Comparison of ENCODE assay signal across 8 cellular contexts in the genomic region with DNA sequence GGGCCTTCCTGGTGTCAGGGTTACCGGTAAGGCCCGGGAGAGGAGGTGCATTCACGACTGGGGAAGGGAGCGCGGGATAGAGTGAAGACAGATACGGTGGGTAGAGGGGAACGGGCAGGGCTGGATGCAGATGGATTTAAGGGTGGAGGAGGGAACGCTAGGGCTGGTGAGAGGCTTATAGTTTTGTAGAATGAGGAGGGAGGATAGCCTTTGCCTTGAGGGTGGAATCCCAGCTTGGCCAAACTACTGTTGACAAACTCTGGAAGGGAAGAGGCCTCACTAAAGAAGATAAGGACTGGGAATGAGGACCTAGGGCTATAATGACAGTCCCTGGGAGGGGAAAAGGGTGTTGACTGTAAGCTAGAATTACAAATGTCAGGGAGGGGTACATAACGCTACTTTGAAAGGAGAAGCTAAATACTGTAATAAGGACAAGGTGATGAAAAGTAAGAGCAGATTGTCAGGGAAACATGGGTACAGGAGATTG. TPM values are rescaled to one million over a fixed set of nuclear protein-coding genes. Genes with fewer than 3 reads are reported as not detected.
DNase-seq lines count a peak whose midpoint lies in the region; ATAC-seq and TF ChIP-seq lines count a peak whose summit lies in the region.

No MANE protein-coding gene starts in this region.

- H3K4me3 ChIP-seq in OCI-LY1 (ENCODE audit: low read depth, low read length, poor library complexity, severe bottlenecking) = peak overlapping the region; percentile 97
- peak overlapping the region; percentile 69 for H3K4me3 ChIP-seq in naive thymus-derived CD4-positive, alpha-beta T cell (ENCODE audit: low read length)

- TF ChIP-seq CTCF in OCI-LY1 (IDR thresholded peaks at IDR 0.05; ENCODE audit: low read length) (no peak), GM10248 (IDR thresholded peaks at IDR 0.05; ENCODE audit: control extremely low read depth, extremely low read depth, low read depth, missing control alignments) (no peak)

- peak overlapping the region; percentile 97 to 99 for H3K27ac Mint-ChIP-seq in effector memory CD8-positive, alpha-beta T cell
- peak overlapping the region; percentile 91 to 99 (median 97) for H3K27ac Mint-ChIP-seq in naive thymus-derived CD4-positive, alpha-beta T cell

- H3K9me2 ChIP-seq in OCI-LY1 (ENCODE audit: low read depth, low read length) = no peaks in the 10 kb centered on the region

- H3K27me3 ChIP-seq in OCI-LY1 (ENCODE audit: insufficient read depth, low read length) = no peaks in the 10 kb centered on the region
- H3K27me3 ChIP-seq in naive thymus-derived CD4-positive, alpha-beta T cell (ENCODE audit: control insufficient read depth in 2 of 2, insufficient read depth in 2 of 2, low read length in 2 of 2) = no peaks in the 10 kb centered on the region

- H3K36me3 Mint-ChIP-seq in effector memory CD8-positive, alpha-beta T cell (ENCODE audit: insufficient read depth) = peaks cover 9% of the 10 kb centered on the region
- H3K36me3 Mint-ChIP-seq in naive thymus-derived CD4-positive, alpha-beta T cell = peaks cover 0 to 10% (median 0%) of the 10 kb centered on the region in 5 donors

- no peaks in the 10 kb centered on the region for H3K79me2 ChIP-seq in OCI-LY1 (ENCODE audit: insufficient read depth, low read length)

- no peak overlapping the region for H2AFZ ChIP-seq in OCI-LY1 (ENCODE audit: low read length)

- ATAC-seq in effector memory CD8-positive, alpha-beta T cell (replicated peaks) = no peak
- ATAC-seq in naive thymus-derived CD4-positive, alpha-beta T cell = no peak
- ATAC-seq in GM21786 (IDR thresholded peaks at IDR 0.05; ENCODE audit: unreplicated experiment) = no peak

- no peaks in the 10 kb centered on the region for H3K9me3 Mint-ChIP-seq in effector memory CD8-positive, alpha-beta T cell
- H3K9me3 Mint-ChIP-seq in naive thymus-derived CD4-positive, alpha-beta T cell = peaks cover 0 to 5% (median 0%) of the 10 kb centered on the region in 11 donors

- H3K36me3 ChIP-seq in OCI-LY1 (ENCODE audit: insufficient read depth, low read length) = no peaks in the 10 kb centered on the region
- peaks cover 0 to 6% (median 0%) of the 10 kb centered on the region in 3 experiments for H3K36me3 ChIP-seq in naive thymus-derived CD4-positive, alpha-beta T cell (ENCODE audit: control insufficient read depth in 2 of 3, insufficient read depth in 3 of 3, low read length in 3 of 3)

- H3K4me1 Mint-ChIP-seq in effector memory CD8-positive, alpha-beta T cell (ENCODE audit: low read depth in 2 of 2) = peaks cover 16 to 18% of the 10 kb centered on the region in 2 donors
- peaks cover 17 to 44% (median 37%) of the 10 kb centered on the region in 7 donors for H3K4me1 Mint-ChIP-seq in naive thymus-derived CD4-positive, alpha-beta T cell

- no peaks in the 10 kb centered on the region for H3F3A ChIP-seq in OCI-LY1 (ENCODE audit: insufficient read depth, low read length)

- peak overlapping the region; percentile 86 for H3K9ac ChIP-seq in OCI-LY1 (ENCODE audit: low read length)

- H3K27ac ChIP-seq in OCI-LY1 (ENCODE audit: low read depth, low read length, poor library complexity, severe bottlenecking) = no peak overlapping the region
- H3K27ac ChIP-seq in naive thymus-derived CD4-positive, alpha-beta T cell (ENCODE audit: low read depth, low read length) = peak overlapping the region; percentile 94

- no peaks in the 10 kb centered on the region for H3K9me3 ChIP-seq in OCI-LY1 (ENCODE audit: low read length)
- no peaks in the 10 kb centered on the region for H3K9me3 ChIP-seq in naive thymus-derived CD4-positive, alpha-beta T cell (ENCODE audit: control insufficient read depth in 2 of 3, low read length in 3 of 3)

- CTCF ChIA-PET in naive thymus-derived CD4-positive, alpha-beta T cell (lab: Charles Lee) = interaction anchor here (0.6 to 1.1 kb wide), 3 partner anchors 8 to 113 kb away, joined by 3 to 4 read pairs (median 3); no protein-coding TSS in a partner anchor
- CTCF ChIA-PET in GM10248 (lab: Yijun Ruan, JAX) = interaction anchor here (1.0 to 1.9 kb wide), 2 partner anchors 15 to 130 kb away, joined by 3 to 4 read pairs; no protein-coding TSS in a partner anchor

- DNase-seq in DMS 273 treated with DMSO at 0.1 percent for 48 hours (lab: John Stamatoyannopoulos, UW) (peak; percentile 3), DMS 273 (lab: John Stamatoyannopoulos, UW; ENCODE audit: unreplicated experiment) (no peak), GM10248 (ENCODE audit: extremely low spot score) (no peak), AG08396 (ENCODE audit: low spot score) (no peak)
- peak in 1 of 3 experiments; percentile 15 for DNase-seq in effector memory CD8-positive, alpha-beta T cell
- DNase-seq in naive thymus-derived CD4-positive, alpha-beta T cell = peak in 1 of 9 donors; percentile 4

- peaks cover 13% of the 10 kb centered on the region for H3K4me1 ChIP-seq in OCI-LY1 (ENCODE audit: insufficient read depth, low read length, severe bottlenecking)
- H3K4me1 ChIP-seq in naive thymus-derived CD4-positive, alpha-beta T cell (ENCODE audit: control insufficient read depth in 2 of 2, insufficient read depth in 2 of 2, low read length in 2 of 2) = peaks cover 5 to 8% of the 10 kb centered on the region in 2 donors

- POLR2A ChIA-PET in naive thymus-derived CD4-positive, alpha-beta T cell (lab: Charles Lee) = interaction anchor here (0.6 to 1.5 kb wide), 4 partner anchors 10 to 226 kb away, joined by 3 to 6 read pairs (median 4); no protein-coding TSS in a partner anchor
- POLR2A ChIA-PET in GM10248 (lab: Yijun Ruan, JAX) = no interaction called here

- peak overlapping the region; percentile 84 for H3K4me2 ChIP-seq in OCI-LY1 (ENCODE audit: low read length)

- peak overlapping the region; percentile 93 to 99 for H3K4me3 Mint-ChIP-seq in effector memory CD8-positive, alpha-beta T cell
- H3K4me3 Mint-ChIP-seq in naive thymus-derived CD4-positive, alpha-beta T cell = peak overlapping the region; percentile 93 to 99 (median 98)

- intact Hi-C loops in naive thymus-derived CD4-positive, alpha-beta T cell (cut with micrococcal nuclease) = loop anchor here (1.0 to 10.0 kb wide), 20 partner anchors 43 to 1732 kb away; a partner anchor contains a TSS

- peaks cover 9 to 15% of the 10 kb centered on the region in 2 donors for H3K27me3 Mint-ChIP-seq in effector memory CD8-positive, alpha-beta T cell
- peaks cover 5 to 14% (median 7%) of the 10 kb centered on the region in 5 donors for H3K27me3 Mint-ChIP-seq in naive thymus-derived CD4-positive, alpha-beta T cell

- H4K20me1 ChIP-seq in OCI-LY1 (ENCODE audit: insufficient read depth, low read length) = no peaks in the 10 kb centered on the region

RNA-seq across cellular contexts. Expression of a gene that starts 0.7 kb away (rescaled TPM):
- 10 to 100 TPM; 14.7 to 26.1 (median 17.6) TPM for total RNA-seq in naive thymus-derived CD4-positive, alpha-beta T cell
- 10 to 100 TPM; 12.8 to 16.1 TPM for polyA plus RNA-seq in naive thymus-derived CD4-positive, alpha-beta T cell
